Comparison of ENCODE assay signal across 24 cellular contexts in genomic region chr5:57034517-57034916, GRCh38.
A peak's percentile ranks its signal among the peaks of the same experiment; 100 is the strongest.
DNase-seq lines count a peak whose midpoint lies in the region; ATAC-seq and TF ChIP-seq lines count a peak whose summit lies in the region.
"Had no signal": no experiment of that assay in that cellular context is flagged by ENCODE, and none has a peak within 500 bp of the region (broad histone marks: within the 10 kb centered on the region; RNA-seq: fewer than 3 reads in every experiment).

No MANE protein-coding gene starts in this region.

- H3K9me3 Mint-ChIP-seq in stimulated activated effector memory CD8-positive, alpha-beta T cell treated with anti-CD3 and anti-CD28 coated beads, Interleukin-12 subunit alpha, Interleukin-12 subunit beta, amount 100 ng/mL, for 72 hours: no peaks in the 10 kb centered on the region
- H3K9me3 Mint-ChIP-seq: CD8-positive, alpha-beta T cell had no signal

- no peaks in the 10 kb centered on the region for H3K36me3 Mint-ChIP-seq in stimulated activated effector memory CD8-positive, alpha-beta T cell treated with anti-CD3 and anti-CD28 coated beads, Interleukin-12 subunit alpha, Interleukin-12 subunit beta, amount 100 ng/mL, for 72 hours

- ATAC-seq in stimulated activated effector memory CD8-positive, alpha-beta T cell treated with anti-CD3 and anti-CD28 coated beads, Interleukin-12 subunit alpha, Interleukin-12 subunit beta, amount 100 ng/mL, for 72 hours: no peak
- ATAC-seq: CD8-positive, alpha-beta T cell; Panc1 had no signal

- DNase-seq in mammary epithelial cell (peak; percentile 14), breast epithelium (ENCODE audit: low spot score in 2 of 2) (no peak), PC-9 (peak in 1 of 2 experiments; percentile 73), mesendoderm (no peak), hepatocyte (ENCODE audit: low spot score) (no peak), EL (no peak), COLO668 (lab: John Stamatoyannopoulos, UW; ENCODE audit: unreplicated experiment) (no peak)
- DNase-seq in stimulated activated effector memory CD8-positive, alpha-beta T cell treated with anti-CD3 and anti-CD28 coated beads, Interleukin-12 subunit alpha, Interleukin-12 subunit beta, amount 100 ng/mL, for 72 hours (ENCODE audit: low spot score in 2 of 2): no peak
- DNase-seq: AML-193; C1 segment of cervical spinal cord; CD8-positive, alpha-beta T cell; GM23248; HCEC 1CT; Kasumi-1; MG63; NCI-H1436; NCI-H1930; NCI-H2227 treated with DMSO at 0.1 percent for 48 hours; NCI-H510A; NCI-H774; NK-92 treated with Interleukin-12 subunit alpha and Interleukin-12 subunit beta, amount 100 ng/mL, for 24 hours; SIG-M5; SK-N-SH had no signal

- no peak overlapping the region for H3K4ac ChIP-seq in mesendoderm (ENCODE audit: low read depth, low read length)

- no peak overlapping the region for H2BK5ac ChIP-seq in mesendoderm (ENCODE audit: low read length)

- no peak overlapping the region for H3K4me3 ChIP-seq in mammary epithelial cell (replicated peaks in 1 of 3; ENCODE audit: insufficient read depth in 1 of 3, low read depth in 2 of 3, low read length in 3 of 3)
- no peak overlapping the region for H3K4me3 ChIP-seq in breast epithelium
- no peak overlapping the region for H3K4me3 ChIP-seq in PC-9
- no peak overlapping the region for H3K4me3 ChIP-seq in mesendoderm (ENCODE audit: low read length)
- H3K4me3 ChIP-seq in hepatocyte: no peak overlapping the region
- H3K4me3 ChIP-seq: GM23248, MG63 had no signal

- no peak overlapping the region for H3K27ac Mint-ChIP-seq in stimulated activated effector memory CD8-positive, alpha-beta T cell treated with anti-CD3 and anti-CD28 coated beads, Interleukin-12 subunit alpha, Interleukin-12 subunit beta, amount 100 ng/mL, for 72 hours
- H3K27ac Mint-ChIP-seq: CD8-positive, alpha-beta T cell had no signal

- no peak overlapping the region for H3K18ac ChIP-seq in mesendoderm (ENCODE audit: low read length)

- H3K56ac ChIP-seq in mesendoderm (ENCODE audit: low read length): no peak overlapping the region

- H3K79me2 ChIP-seq in mammary epithelial cell (ENCODE audit: insufficient read depth, low read length): no peaks in the 10 kb centered on the region
- no peaks in the 10 kb centered on the region for H3K79me2 ChIP-seq in PC-9 (ENCODE audit: low read depth)
- no peaks in the 10 kb centered on the region for H3K79me2 ChIP-seq in mesendoderm (ENCODE audit: control insufficient read depth, insufficient read depth, low read length)
- H3K79me2 ChIP-seq in hepatocyte: no peaks in the 10 kb centered on the region

- H4K20me1 ChIP-seq in mammary epithelial cell (ENCODE audit: insufficient read depth, low read length): no peaks in the 10 kb centered on the region
- no peaks in the 10 kb centered on the region for H4K20me1 ChIP-seq in PC-9 (ENCODE audit: insufficient read depth)
- H4K20me1 ChIP-seq in hepatocyte (ENCODE audit: insufficient read depth, poor library complexity, severe bottlenecking): no peaks in the 10 kb centered on the region

- no peak overlapping the region for H2AK5ac ChIP-seq in mesendoderm (ENCODE audit: low read length)

- H4K8ac ChIP-seq in mesendoderm (ENCODE audit: low read depth, low read length): peak overlapping the region; percentile 65

- peaks cover 14% of the 10 kb centered on the region for H3K4me1 ChIP-seq in mammary epithelial cell (ENCODE audit: insufficient read depth, low read length)
- H3K4me1 ChIP-seq in breast epithelium: no peaks in the 10 kb centered on the region
- peaks cover 46% of the 10 kb centered on the region for H3K4me1 ChIP-seq in PC-9 (replicated peaks; ENCODE audit: insufficient read depth)
- no peaks in the 10 kb centered on the region for H3K4me1 ChIP-seq in mesendoderm (ENCODE audit: control insufficient read depth, low read depth, low read length)
- H3K4me1 ChIP-seq in hepatocyte (ENCODE audit: insufficient read depth): no peaks in the 10 kb centered on the region

- CTCF ChIA-PET in mammary epithelial cell (lab: Charles Lee; ENCODE audit: low non-redundant PET): no interaction called here
- CTCF ChIA-PET in PC-9 (lab: Charles Lee): no interaction called here

- H3K4me2 ChIP-seq in mammary epithelial cell (ENCODE audit: insufficient read depth, low read depth, low read length) (no peak overlapping the region), PC-9 (peak overlapping the region; percentile 57), mesendoderm (ENCODE audit: low read length) (no peak overlapping the region), hepatocyte (no peak overlapping the region)
- H3K4me2 ChIP-seq: SK-N-SH had no signal

- POLR2A ChIA-PET in PC-9 (lab: Charles Lee; ENCODE audit: unreplicated experiment): no interaction called here

- H3K4me1 Mint-ChIP-seq in stimulated activated effector memory CD8-positive, alpha-beta T cell treated with anti-CD3 and anti-CD28 coated beads, Interleukin-12 subunit alpha, Interleukin-12 subunit beta, amount 100 ng/mL, for 72 hours: peaks cover 16% of the 10 kb centered on the region

- dilution Hi-C loops in mammary epithelial cell (cut with HindIII; ENCODE audit: low sequenced_read_pairs): no loop called here

- no peak overlapping the region for H2BK120ac ChIP-seq in mesendoderm (ENCODE audit: low read depth, low read length)

- intact Hi-C loops in mammary epithelial cell (cut with micrococcal nuclease): no loop called here
- intact Hi-C loops in breast epithelium (cut with DNase I; ENCODE audit: low total_unique reads): no loop called here
- intact Hi-C loops in PC-9 (cut with micrococcal nuclease; ENCODE audit: unreplicated experiment): loop anchor here (5.0 kb wide), 1 partner anchor 38 kb away; no protein-coding TSS in a partner anchor

- WGBS in mammary epithelial cell (ENCODE audit: low coverage, missing lambda C conversion rate): 13% methylated on average over 2 of the region's 2 CpGs
- WGBS in mesendoderm (ENCODE audit: extremely low coverage, insufficient coverage, low lambda C conversion rate): no CpG with 5 or more reads among the region's 2 CpGs
- WGBS in hepatocyte (ENCODE audit: low lambda C conversion rate, missing lambda C conversion rate): 61% methylated on average over 2 of the region's 2 CpGs

- in situ Hi-C loops in mammary epithelial cell (cut with MboI; ENCODE audit: low sequenced_read_pairs in 2 of 2): no loop called here

- H3K9me2 ChIP-seq in PC-9 (ENCODE audit: insufficient read depth) (no peaks in the 10 kb centered on the region), hepatocyte (replicated peaks; ENCODE audit: insufficient read depth) (no peaks in the 10 kb centered on the region)
- H3K9me2 ChIP-seq: SK-N-SH had no signal

- peaks cover 23% of the 10 kb centered on the region for H3F3A ChIP-seq in PC-9 (ENCODE audit: insufficient read depth, low read depth)

- no peak overlapping the region for H3K9ac ChIP-seq in mammary epithelial cell (ENCODE audit: insufficient read depth, low read length)
- no peak overlapping the region for H3K9ac ChIP-seq in mesendoderm (ENCODE audit: low read length)
- H3K9ac ChIP-seq: GM23248, SK-N-SH had no signal

- no peak overlapping the region for H3K4me3 Mint-ChIP-seq in stimulated activated effector memory CD8-positive, alpha-beta T cell treated with anti-CD3 and anti-CD28 coated beads, Interleukin-12 subunit alpha, Interleukin-12 subunit beta, amount 100 ng/mL, for 72 hours
- H3K4me3 Mint-ChIP-seq: CD8-positive, alpha-beta T cell had no signal

- H3K79me1 ChIP-seq in mesendoderm (ENCODE audit: low read length): no peaks in the 10 kb centered on the region

- no peak overlapping the region for H3K27ac ChIP-seq in mammary epithelial cell (ENCODE audit: insufficient read depth, low read depth, low read length)
- no peak overlapping the region for H3K27ac ChIP-seq in breast epithelium
- H3K27ac ChIP-seq in PC-9: peak overlapping the region; percentile 50
- H3K27ac ChIP-seq in mesendoderm (ENCODE audit: low read depth, low read length): no peak overlapping the region
- no peak overlapping the region for H3K27ac ChIP-seq in hepatocyte
- H3K27ac ChIP-seq: GM23248 had no signal

- no peak overlapping the region for H3K23ac ChIP-seq in mesendoderm (ENCODE audit: low read length)

- TF ChIP-seq CTCF in mammary epithelial cell (conservative IDR thresholded peaks at IDR 0.05 in 1 of 2, IDR thresholded peaks at IDR 0.05 in 1 of 2; ENCODE audit: extremely low read depth in 1 of 2, insufficient read depth in 1 of 2, low read depth in 1 of 2, low read length in 2 of 2) (no peak), breast epithelium (IDR thresholded peaks at IDR 0.05) (no peak), PC-9 (conservative IDR thresholded peaks at IDR 0.05) (no peak), hepatocyte (IDR thresholded peaks at IDR 0.05; ENCODE audit: poor library complexity) (no peak)

- no peaks in the 10 kb centered on the region for H3K27me3 ChIP-seq in mammary epithelial cell (ENCODE audit: insufficient read depth, low read length)
- H3K27me3 ChIP-seq in breast epithelium: no peaks in the 10 kb centered on the region
- H3K27me3 ChIP-seq in PC-9 (ENCODE audit: insufficient read depth, low read depth): no peaks in the 10 kb centered on the region
- no peaks in the 10 kb centered on the region for H3K27me3 ChIP-seq in mesendoderm (ENCODE audit: insufficient read depth, low read length, poor library complexity)
- no peaks in the 10 kb centered on the region for H3K27me3 ChIP-seq in hepatocyte
- H3K27me3 ChIP-seq: MG63 had no signal

- H2AFZ ChIP-seq in mammary epithelial cell (ENCODE audit: low read depth, low read length): no peak overlapping the region
- H2AFZ ChIP-seq in PC-9: peak overlapping the region; percentile 64
- H2AFZ ChIP-seq in hepatocyte: no peak overlapping the region
- H2AFZ ChIP-seq: GM23248 had no signal

- H3K36me3 ChIP-seq in mammary epithelial cell (ENCODE audit: insufficient read depth, low read length): no peaks in the 10 kb centered on the region
- no peaks in the 10 kb centered on the region for H3K36me3 ChIP-seq in breast epithelium
- no peaks in the 10 kb centered on the region for H3K36me3 ChIP-seq in PC-9 (ENCODE audit: low read depth)
- H3K36me3 ChIP-seq in mesendoderm (ENCODE audit: control insufficient read depth, insufficient read depth, low read length): no peaks in the 10 kb centered on the region
- H3K36me3 ChIP-seq in hepatocyte (replicated peaks; ENCODE audit: insufficient read depth, low read depth): no peaks in the 10 kb centered on the region
- H3K36me3 ChIP-seq: MG63 had no signal

- no peak overlapping the region for H2BK15ac ChIP-seq in mesendoderm (replicated peaks; ENCODE audit: low read depth)

- no peak overlapping the region for H4K5ac ChIP-seq in mesendoderm (ENCODE audit: low read length)

- no peak for TF ChIP-seq POLR2A in breast epithelium (IDR thresholded peaks at IDR 0.05)

- H3K9me3 ChIP-seq in mammary epithelial cell (replicated peaks; ENCODE audit: insufficient read depth, low read length) (no peaks in the 10 kb centered on the region), breast epithelium (no peaks in the 10 kb centered on the region), PC-9 (ENCODE audit: insufficient read depth, low read depth) (no peaks in the 10 kb centered on the region), hepatocyte (ENCODE audit: low read depth) (no peaks in the 10 kb centered on the region)
- H3K9me3 ChIP-seq: MG63, SK-N-SH had no signal

- no TSS peak for BruUV-seq in mammary epithelial cell (replicated peaks; lab: Mats Ljungman, UMichigan)
- BruUV-seq in PC-9 (replicated peaks; lab: Mats Ljungman, UMichigan): no TSS peak
